ENCODE assay signal across 1 cellular context in the genomic region with DNA sequence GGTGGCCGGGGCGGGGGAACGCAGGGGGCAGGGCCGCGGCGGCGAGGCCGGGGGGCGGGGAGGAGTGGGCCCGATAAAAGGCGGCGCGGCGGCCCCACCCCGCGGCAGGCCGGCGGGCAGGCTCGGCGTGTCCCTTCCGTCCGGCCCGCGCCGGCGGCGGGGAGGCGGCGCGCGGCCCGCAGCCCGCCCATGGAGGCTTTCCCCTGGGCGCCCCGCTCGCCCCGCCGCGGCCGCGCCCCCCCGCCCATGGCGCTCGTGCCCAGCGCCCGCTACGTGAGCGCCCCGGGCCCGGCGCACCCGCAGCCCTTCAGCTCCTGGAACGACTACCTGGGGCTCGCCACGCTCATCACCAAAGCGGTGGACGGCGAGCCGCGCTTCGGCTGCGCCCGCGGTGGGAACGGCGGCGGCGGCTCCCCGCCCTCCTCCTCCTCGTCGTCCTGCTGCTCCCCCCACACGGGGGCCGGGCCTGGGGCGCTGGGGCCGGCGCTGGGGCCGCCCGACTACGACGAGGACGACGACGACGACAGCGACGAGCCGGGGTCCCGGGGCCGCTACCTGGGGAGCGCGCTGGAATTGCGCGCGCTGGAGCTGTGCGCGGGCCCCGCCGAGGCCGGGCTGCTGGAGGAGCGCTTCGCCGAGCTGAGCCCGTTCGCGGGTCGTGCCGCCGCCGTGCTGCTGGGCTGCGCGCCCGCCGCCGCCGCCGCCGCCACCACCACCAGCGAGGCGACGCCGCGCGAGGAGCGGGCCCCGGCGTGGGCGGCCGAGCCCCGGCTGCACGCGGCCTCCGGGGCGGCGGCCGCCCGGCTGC.
TF ChIP-seq lines count a peak whose summit lies in the region.

TSS of gene NANOS1 (plus strand) at position 102 of the 808 bp plus-strand sequence. CDS start at position 190, 88 bp downstream.

TF ChIP-seq in SK-N-SH, 30 proteins besides CTCF, POLR2A, EP300 and RAD21 (continued from another document):
- TF ChIP-seq, protein P1, sequence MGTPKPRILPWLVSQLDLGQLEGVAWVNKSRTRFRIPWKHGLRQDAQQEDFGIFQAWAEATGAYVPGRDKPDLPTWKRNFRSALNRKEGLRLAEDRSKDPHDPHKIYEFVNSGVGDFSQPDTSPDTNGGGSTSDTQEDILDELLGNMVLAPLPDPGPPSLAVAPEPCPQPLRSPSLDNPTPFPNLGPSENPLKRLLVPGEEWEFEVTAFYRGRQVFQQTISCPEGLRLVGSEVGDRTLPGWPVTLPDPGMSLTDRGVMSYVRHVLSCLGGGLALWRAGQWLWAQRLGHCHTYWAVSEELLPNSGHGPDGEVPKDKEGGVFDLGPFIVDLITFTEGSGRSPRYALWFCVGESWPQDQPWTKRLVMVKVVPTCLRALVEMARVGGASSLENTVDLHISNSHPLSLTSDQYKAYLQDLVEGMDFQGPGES (IDR thresholded peaks at IDR 0.05; ENCODE audit: low read depth, low read length), result no peak
- no peak for TF ChIP-seq TAF1 (IDR thresholded peaks at IDR 0.05; ENCODE audit: borderline replicate concordance, low read depth, low read length)
- TF ChIP-seq USF1 (IDR thresholded peaks at IDR 0.05; ENCODE audit: borderline replicate concordance, low read depth), result no peak
- TF ChIP-seq, protein P2, sequence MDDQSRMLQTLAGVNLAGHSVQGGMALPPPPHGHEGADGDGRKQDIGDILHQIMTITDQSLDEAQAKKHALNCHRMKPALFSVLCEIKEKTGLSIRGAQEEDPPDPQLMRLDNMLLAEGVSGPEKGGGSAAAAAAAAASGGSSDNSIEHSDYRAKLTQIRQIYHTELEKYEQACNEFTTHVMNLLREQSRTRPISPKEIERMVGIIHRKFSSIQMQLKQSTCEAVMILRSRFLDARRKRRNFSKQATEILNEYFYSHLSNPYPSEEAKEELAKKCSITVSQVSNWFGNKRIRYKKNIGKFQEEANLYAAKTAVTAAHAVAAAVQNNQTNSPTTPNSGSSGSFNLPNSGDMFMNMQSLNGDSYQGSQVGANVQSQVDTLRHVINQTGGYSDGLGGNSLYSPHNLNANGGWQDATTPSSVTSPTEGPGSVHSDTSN (IDR thresholded peaks at IDR 0.05), result no peak
- TF ChIP-seq, protein P3, sequence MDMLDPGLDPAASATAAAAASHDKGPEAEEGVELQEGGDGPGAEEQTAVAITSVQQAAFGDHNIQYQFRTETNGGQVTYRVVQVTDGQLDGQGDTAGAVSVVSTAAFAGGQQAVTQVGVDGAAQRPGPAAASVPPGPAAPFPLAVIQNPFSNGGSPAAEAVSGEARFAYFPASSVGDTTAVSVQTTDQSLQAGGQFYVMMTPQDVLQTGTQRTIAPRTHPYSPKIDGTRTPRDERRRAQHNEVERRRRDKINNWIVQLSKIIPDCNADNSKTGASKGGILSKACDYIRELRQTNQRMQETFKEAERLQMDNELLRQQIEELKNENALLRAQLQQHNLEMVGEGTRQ (IDR thresholded peaks at IDR 0.05; ENCODE audit: borderline replicate concordance, low read depth, low read length), result no peak
- no peak for TF ChIP-seq GABPA (IDR thresholded peaks at IDR 0.05; ENCODE audit: low read depth)
- TF ChIP-seq, protein P4, sequence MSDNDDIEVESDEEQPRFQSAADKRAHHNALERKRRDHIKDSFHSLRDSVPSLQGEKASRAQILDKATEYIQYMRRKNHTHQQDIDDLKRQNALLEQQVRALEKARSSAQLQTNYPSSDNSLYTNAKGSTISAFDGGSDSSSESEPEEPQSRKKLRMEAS (IDR thresholded peaks at IDR 0.05; ENCODE audit: low read depth), result no peak
